ENCODE assay signal across 18 cellular contexts in the genomic region with DNA sequence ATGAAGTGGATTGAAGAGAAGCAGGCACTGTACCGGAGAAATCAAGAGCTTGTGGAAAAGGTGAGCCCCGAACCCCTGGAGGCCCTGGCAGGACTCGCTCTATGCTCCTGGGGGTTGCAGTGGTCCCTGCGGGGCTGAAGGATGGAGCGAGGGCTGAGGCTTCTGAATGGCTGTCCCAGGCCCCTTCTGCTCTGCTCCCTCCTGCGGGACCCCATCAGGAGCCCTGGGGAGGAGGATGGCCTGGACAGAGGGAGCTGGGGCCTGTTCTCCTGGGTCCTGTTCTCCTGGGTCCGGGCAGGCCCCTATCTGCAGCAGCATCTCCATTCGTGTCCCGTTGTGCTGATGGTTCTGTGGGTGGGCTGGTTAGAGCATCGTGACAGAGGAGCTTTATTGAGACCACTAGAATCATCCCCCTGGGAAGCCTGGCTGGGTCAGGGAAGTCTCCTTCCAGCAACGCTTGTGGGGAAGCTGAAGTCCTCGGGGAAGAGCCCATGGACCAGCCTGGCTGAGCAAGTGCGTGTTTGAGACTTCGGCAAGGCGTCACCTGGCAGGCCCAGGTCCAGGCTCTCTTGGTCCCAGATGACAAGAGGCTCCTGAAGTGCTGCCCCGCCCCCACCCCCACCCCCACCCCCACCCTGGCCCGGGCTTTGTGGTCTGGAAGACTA. TPM values are rescaled to one million over a fixed set of nuclear protein-coding genes. Genes with fewer than 3 reads are reported as not detected.
DNase-seq lines count a peak whose midpoint lies in the region; ATAC-seq and TF ChIP-seq lines count a peak whose summit lies in the region.
"Had no signal": no experiment of that assay in that cellular context is flagged by ENCODE, and none has a peak within 500 bp of the region (broad histone marks: within the 10 kb centered on the region; RNA-seq: fewer than 3 reads in every experiment).

No MANE protein-coding gene starts in this region.

- no peaks in the 10 kb centered on the region for H3K36me3 Mint-ChIP-seq in glutamatergic neuron (ENCODE audit: unreplicated experiment)
- no peaks in the 10 kb centered on the region for H3K36me3 Mint-ChIP-seq in activated CD8-positive, alpha-beta memory T cell treated with anti-CD3 and anti-CD28 coated beads, Interleukin-2, amount 10 ng/mL, durations not matched to agents 7 days and 5 days
- H3K36me3 Mint-ChIP-seq: CD4-positive, alpha-beta memory T cell; IgD-negative memory B cell had no signal

- H3K4me3 Mint-ChIP-seq in glutamatergic neuron (ENCODE audit: unreplicated experiment), result no peak overlapping the region
- no peak overlapping the region for H3K4me3 Mint-ChIP-seq in activated CD8-positive, alpha-beta memory T cell treated with anti-CD3 and anti-CD28 coated beads, Interleukin-2, amount 10 ng/mL, durations not matched to agents 7 days and 5 days
- H3K4me3 Mint-ChIP-seq: CD4-positive, alpha-beta memory T cell had no signal

- peaks cover 0 to 12% (median 3%) of the 10 kb centered on the region in 9 donors for H3K4me1 ChIP-seq in heart right ventricle
- no peaks in the 10 kb centered on the region for H3K4me1 ChIP-seq in lower lobe of right lung
- H3K4me1 ChIP-seq in upper lobe of right lung, result no peaks in the 10 kb centered on the region
- H3K4me1 ChIP-seq: Caco-2 had no signal

- ATAC-seq in heart right ventricle (no peak), lower lobe of right lung (no peak), upper lobe of right lung (no peak)
- ATAC-seq in activated CD8-positive, alpha-beta memory T cell treated with anti-CD3 and anti-CD28 coated beads, Interleukin-2, amount 10 ng/mL, durations not matched to agents 7 days and 5 days, result no peak

- intact Hi-C loops in cardiac septum (cut with DNase I) (no loop called here), heart right ventricle (cut with DNase I) (loop anchor here in 7 of 10 donors (10.0 kb wide), 5 partner anchors 111 to 261 kb away; no protein-coding TSS in a partner anchor), lower lobe of right lung (cut with DNase I) (loop anchor here (10.0 kb wide), 1 partner anchor 261 kb away; no protein-coding TSS in a partner anchor), upper lobe of right lung (cut with DNase I) (no loop called here)

- H3K27ac ChIP-seq in heart right ventricle (no peak overlapping the region), lower lobe of right lung (no peak overlapping the region), upper lobe of right lung (no peak overlapping the region)

- no peaks in the 10 kb centered on the region for H3K9me3 ChIP-seq in heart right ventricle
- H3K9me3 ChIP-seq in lower lobe of right lung, result no peaks in the 10 kb centered on the region
- no peaks in the 10 kb centered on the region for H3K9me3 ChIP-seq in upper lobe of right lung
- H3K9me3 ChIP-seq: Caco-2 had no signal

- H3K36me3 ChIP-seq in heart right ventricle, result no peaks in the 10 kb centered on the region
- H3K36me3 ChIP-seq in lower lobe of right lung, result no peaks in the 10 kb centered on the region
- H3K36me3 ChIP-seq in upper lobe of right lung, result no peaks in the 10 kb centered on the region

- H3K4me1 Mint-ChIP-seq in glutamatergic neuron (ENCODE audit: low read depth, unreplicated experiment), result peaks cover 5% of the 10 kb centered on the region
- no peaks in the 10 kb centered on the region for H3K4me1 Mint-ChIP-seq in activated CD8-positive, alpha-beta memory T cell treated with anti-CD3 and anti-CD28 coated beads, Interleukin-2, amount 10 ng/mL, durations not matched to agents 7 days and 5 days
- H3K4me1 Mint-ChIP-seq: CD4-positive, alpha-beta memory T cell; IgD-negative memory B cell had no signal

- H3K27me3 ChIP-seq in heart right ventricle (peaks cover 0 to 14% (median 6%) of the 10 kb centered on the region in 7 donors), lower lobe of right lung (ENCODE audit: low read depth) (peaks cover 26% of the 10 kb centered on the region), upper lobe of right lung (peaks cover 22% of the 10 kb centered on the region)

- 77 to 83% methylated on average over 17 of the region's 17 CpGs for WGBS in heart right ventricle, 2 donors

- no peaks in the 10 kb centered on the region for H3K9me3 Mint-ChIP-seq in glutamatergic neuron (ENCODE audit: unreplicated experiment)
- H3K9me3 Mint-ChIP-seq in activated CD8-positive, alpha-beta memory T cell treated with anti-CD3 and anti-CD28 coated beads, Interleukin-2, amount 10 ng/mL, durations not matched to agents 7 days and 5 days (ENCODE audit: low read depth), result no peaks in the 10 kb centered on the region
- H3K9me3 Mint-ChIP-seq: CD4-positive, alpha-beta memory T cell; IgD-negative memory B cell had no signal

- TF ChIP-seq CTCF in heart right ventricle (IDR thresholded peaks at IDR 0.05), result no peak
- no peak for TF ChIP-seq CTCF in glutamatergic neuron (IDR thresholded peaks at IDR 0.05; ENCODE audit: partially characterized antibody, unreplicated experiment)
- TF ChIP-seq CTCF in lower lobe of right lung (IDR thresholded peaks at IDR 0.05), result no peak
- TF ChIP-seq CTCF in upper lobe of right lung (IDR thresholded peaks at IDR 0.05), result no peak

- DNase-seq in cardiac septum (ENCODE audit: low spot score) (peak; percentile 70), heart right ventricle (no peak), glutamatergic neuron (peak; percentile 12), lower lobe of right lung (peak; percentile 30), upper lobe of right lung (peak; percentile 54), NCI-H526 treated with DMSO at 0.1 percent for 48 hours (lab: John Stamatoyannopoulos, UW) (no peak)
- DNase-seq in activated CD8-positive, alpha-beta memory T cell treated with anti-CD3 and anti-CD28 coated beads, Interleukin-2, amount 10 ng/mL, durations not matched to agents 7 days and 5 days, result no peak
- DNase-seq: Caco-2; CD4-positive, alpha-beta memory T cell; GOT3; HCEC 1CT; NCI-H1105; NCI-H146; NCI-H2029; NCI-H2227 treated with DMSO at 0.1 percent for 48 hours; NCI-H510A treated with DMSO at 0.1 percent for 48 hours; OCI-M1 had no signal

- H3K4me3 ChIP-seq in heart right ventricle (no peak overlapping the region), lower lobe of right lung (no peak overlapping the region), upper lobe of right lung (no peak overlapping the region)

- CTCF ChIA-PET in activated CD8-positive, alpha-beta memory T cell treated with anti-CD3 and anti-CD28 coated beads, Interleukin-2, amount 10 ng/mL, durations not matched to agents 7 days and 5 days (lab: Charles Lee), result no interaction called here

- H3K27me3 Mint-ChIP-seq in glutamatergic neuron (ENCODE audit: unreplicated experiment), result peaks cover 3% of the 10 kb centered on the region
- H3K27me3 Mint-ChIP-seq in activated CD8-positive, alpha-beta memory T cell treated with anti-CD3 and anti-CD28 coated beads, Interleukin-2, amount 10 ng/mL, durations not matched to agents 7 days and 5 days, result peaks cover 8% of the 10 kb centered on the region

- H3K27ac Mint-ChIP-seq in glutamatergic neuron (ENCODE audit: unreplicated experiment), result no peak overlapping the region
- no peak overlapping the region for H3K27ac Mint-ChIP-seq in activated CD8-positive, alpha-beta memory T cell treated with anti-CD3 and anti-CD28 coated beads, Interleukin-2, amount 10 ng/mL, durations not matched to agents 7 days and 5 days
- H3K27ac Mint-ChIP-seq: CD4-positive, alpha-beta memory T cell; IgD-negative memory B cell had no signal

RNA-seq across cellular contexts. Expression of gene DPYSL4, which starts 41.1 kb away (rescaled TPM):
- total RNA-seq in cardiac septum (55.4 TPM), heart right ventricle (10 to 100 TPM in 9 of 10 donors, 1 to 10 TPM in 1; 9.4 to 78.9 (median 32.6) TPM), glutamatergic neuron (ENCODE audit: unreplicated experiment) (402 TPM), lower lobe of right lung (2.1 TPM), upper lobe of right lung (1.7 TPM)
- polyA plus RNA-seq in heart right ventricle, result 10 to 100 TPM in 1 of 2 donors, 1 to 10 TPM in 1; 2.4 to 19.2 TPM
- 1 to 10 TPM; 1.5 to 2.6 TPM for total RNA-seq in activated CD8-positive, alpha-beta memory T cell treated with anti-CD3 and anti-CD28 coated beads, Interleukin-2, amount 10 ng/mL, durations not matched to agents 7 days and 5 days
- total RNA-seq: Caco-2 had no signal
- polyA plus RNA-seq: IgD-negative memory B cell had no signal

Comparison
In these comparisons a context has a peak if more than half of its experiments do, and no peak if none do; other contexts are left out.
1. DNase-seq: peak in cardiac septum (single experiment), glutamatergic neuron (single experiment), lower lobe of right lung (single experiment) and upper lobe of right lung (single experiment); none in heart right ventricle (0 of 2), NCI-H526 treated with DMSO at 0.1 percent for 48 hours (single experiment) and activated CD8-positive, alpha-beta memory T cell treated with anti-CD3 and anti-CD28 coated beads, Interleukin-2, amount 10 ng/mL, durations not matched to agents 7 days and 5 days (single experiment).
2. intact Hi-C loops: an anchor here in heart right ventricle (10.0 kb wide) and lower lobe of right lung (10.0 kb wide); none called in cardiac septum and upper lobe of right lung.